ENCODE assay signal across 18 cellular contexts in the genomic region with DNA sequence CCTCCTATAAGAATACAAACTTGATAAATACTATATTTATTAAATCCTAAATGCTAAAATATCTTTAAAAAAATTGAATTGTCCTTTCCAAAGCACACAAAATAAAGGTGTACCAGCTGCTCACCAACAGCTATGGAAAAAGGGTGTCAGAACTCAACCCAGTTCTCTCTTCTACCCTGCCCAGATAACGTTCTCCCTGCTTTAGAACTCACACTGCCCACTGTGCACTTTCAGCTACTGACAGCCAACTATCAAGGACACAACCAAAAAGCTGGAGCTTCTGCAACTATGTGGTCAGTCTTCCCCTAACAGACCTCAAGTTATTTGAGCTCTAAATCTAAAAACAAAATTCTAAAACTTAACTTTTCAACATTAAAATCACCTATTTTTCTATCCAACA. TPM values are rescaled to one million over a fixed set of nuclear protein-coding genes. Genes with fewer than 3 reads are reported as not detected.
DNase-seq lines count a peak whose midpoint lies in the region; ATAC-seq and TF ChIP-seq lines count a peak whose summit lies in the region.
"Had no signal": no experiment of that assay in that cellular context is flagged by ENCODE, and none has a peak within 500 bp of the region (broad histone marks: within the 10 kb centered on the region; RNA-seq: fewer than 3 reads in every experiment).

No MANE protein-coding gene starts in this region.

- H3K27ac Mint-ChIP-seq in activated CD4-positive, alpha-beta T cell treated with anti-CD3 and anti-CD28 coated beads for 36 hours = peak overlapping the region; percentile 34
- H3K27ac Mint-ChIP-seq in effector memory CD8-positive, alpha-beta T cell = peak overlapping the region; percentile 75 to 80
- H3K27ac Mint-ChIP-seq in osteocyte (ENCODE audit: unreplicated experiment) = no peak overlapping the region

- no peaks in the 10 kb centered on the region for H3K27me3 Mint-ChIP-seq in activated CD4-positive, alpha-beta T cell treated with anti-CD3 and anti-CD28 coated beads for 36 hours
- H3K27me3 Mint-ChIP-seq in effector memory CD8-positive, alpha-beta T cell = no peaks in the 10 kb centered on the region
- H3K27me3 Mint-ChIP-seq in osteocyte (ENCODE audit: unreplicated experiment) = no peaks in the 10 kb centered on the region

- TF ChIP-seq CTCF in osteocyte (IDR thresholded peaks at IDR 0.05) = no peak

- no peak overlapping the region for H3K4me3 Mint-ChIP-seq in activated CD4-positive, alpha-beta T cell treated with anti-CD3 and anti-CD28 coated beads for 36 hours
- H3K4me3 Mint-ChIP-seq in effector memory CD8-positive, alpha-beta T cell = peak overlapping the region in 1 of 2 donors; percentile 19
- no peak overlapping the region for H3K4me3 Mint-ChIP-seq in osteocyte (ENCODE audit: unreplicated experiment)

- POLR2A ChIA-PET in activated CD4-positive, alpha-beta T cell treated with anti-CD3 and anti-CD28 coated beads for 36 hours (lab: Charles Lee) = interaction anchor here (0.6 to 1.6 kb wide), 2 partner anchors 10 to 19 kb away, joined by 3 read pairs; no protein-coding TSS in a partner anchor

- peaks cover 63% of the 10 kb centered on the region for H3K4me1 Mint-ChIP-seq in activated CD4-positive, alpha-beta T cell treated with anti-CD3 and anti-CD28 coated beads for 36 hours
- peaks cover 36 to 71% of the 10 kb centered on the region in 2 donors for H3K4me1 Mint-ChIP-seq in effector memory CD8-positive, alpha-beta T cell (ENCODE audit: low read depth in 2 of 2)
- peaks cover 29% of the 10 kb centered on the region for H3K4me1 Mint-ChIP-seq in osteocyte (ENCODE audit: unreplicated experiment)

- no peak for DNase-seq in activated CD4-positive, alpha-beta T cell treated with anti-CD3 and anti-CD28 coated beads for 36 hours
- no peak for DNase-seq in activated CD4-positive, alpha-beta T cell treated with anti-CD3 and anti-CD28 coated beads, Interleukin-2, amount 50 U/mL, for 48 hours
- peak; percentile 15 for DNase-seq in OCI-M1 (lab: John Stamatoyannopoulos, UW)
- DNase-seq in effector memory CD8-positive, alpha-beta T cell = no peak
- peak; percentile 23 for DNase-seq in osteocyte (ENCODE audit: extremely low spot score, unreplicated experiment)
- no peak for DNase-seq in NCI-H1105 (lab: John Stamatoyannopoulos, UW)
- DNase-seq in RPMI8226 = no peak
- DNase-seq: BE2C; dermis blood vessel endothelial cell; DMS 273 treated with DMSO at 0.1 percent for 48 hours; GDM1; left lung; NCI-H1436; NCI-H2171; stimulated activated CD4-positive, alpha-beta T cell treated with anti-CD3 and anti-CD28 coated beads, Interleukin-4, amount 100 ng/mL, for 4 hours; T-helper 9 cell; testis had no signal

- ATAC-seq in activated CD4-positive, alpha-beta T cell treated with anti-CD3 and anti-CD28 coated beads for 36 hours = peak; percentile 60
- no peak for ATAC-seq in effector memory CD8-positive, alpha-beta T cell (replicated peaks)
- ATAC-seq in GM18909 (IDR thresholded peaks at IDR 0.05; ENCODE audit: poor library complexity, unreplicated experiment) = no peak
- ATAC-seq: left lung had no signal

- no peaks in the 10 kb centered on the region for H3K9me3 Mint-ChIP-seq in activated CD4-positive, alpha-beta T cell treated with anti-CD3 and anti-CD28 coated beads for 36 hours (ENCODE audit: low read depth)
- H3K9me3 Mint-ChIP-seq in effector memory CD8-positive, alpha-beta T cell = no peaks in the 10 kb centered on the region
- H3K9me3 Mint-ChIP-seq in osteocyte (ENCODE audit: unreplicated experiment) = no peaks in the 10 kb centered on the region

- intact Hi-C loops in activated CD4-positive, alpha-beta T cell treated with anti-CD3 and anti-CD28 coated beads for 36 hours (cut with DNase I, micrococcal nuclease) = loop anchor here (1.0 to 5.0 kb wide), 3 partner anchors 12 to 87 kb away; a partner anchor contains a TSS

- CTCF ChIA-PET in activated CD4-positive, alpha-beta T cell treated with anti-CD3 and anti-CD28 coated beads for 36 hours (lab: Charles Lee) = interaction anchor here (0.7 to 1.2 kb wide), 4 partner anchors 10 to 187 kb away, joined by 3 to 5 read pairs (median 3); no protein-coding TSS in a partner anchor

- H3K36me3 Mint-ChIP-seq in activated CD4-positive, alpha-beta T cell treated with anti-CD3 and anti-CD28 coated beads for 36 hours (ENCODE audit: low read depth) = peaks cover 27% of the 10 kb centered on the region
- peaks cover 30% of the 10 kb centered on the region for H3K36me3 Mint-ChIP-seq in effector memory CD8-positive, alpha-beta T cell (ENCODE audit: insufficient read depth)
- peaks cover 5% of the 10 kb centered on the region for H3K36me3 Mint-ChIP-seq in osteocyte (ENCODE audit: unreplicated experiment)

RNA-seq across cellular contexts. Expression of a gene that starts 13.7 kb away (rescaled TPM):
- total RNA-seq in activated CD4-positive, alpha-beta T cell treated with anti-CD3 and anti-CD28 coated beads for 36 hours = 10 to 100 TPM; 65.5 to 68.8 TPM
- 72.7 and 73.0 TPM in 2 replicates for total RNA-seq in osteocyte

RNA-seq across cellular contexts. Expression of a gene that starts 50.8 kb away (rescaled TPM):
- total RNA-seq in activated CD4-positive, alpha-beta T cell treated with anti-CD3 and anti-CD28 coated beads for 36 hours = 10 to 100 TPM; 15.4 to 16.9 TPM
- 30.9 and 32.4 TPM in 2 replicates for total RNA-seq in osteocyte

Comparison
In these comparisons a context has a peak if more than half of its experiments do, and no peak if none do; other contexts are left out.
1. DNase-seq: peak in OCI-M1 (single experiment) and osteocyte (single experiment); none in activated CD4-positive, alpha-beta T cell treated with anti-CD3 and anti-CD28 coated beads for 36 hours (single experiment), activated CD4-positive, alpha-beta T cell treated with anti-CD3 and anti-CD28 coated beads, Interleukin-2, amount 50 U/mL, for 48 hours (0 of 2), effector memory CD8-positive, alpha-beta T cell (0 of 3), NCI-H1105 (single experiment) and RPMI8226 (single experiment).